18 cellular contexts compared by ENCODE assay signal in the genomic region with DNA sequence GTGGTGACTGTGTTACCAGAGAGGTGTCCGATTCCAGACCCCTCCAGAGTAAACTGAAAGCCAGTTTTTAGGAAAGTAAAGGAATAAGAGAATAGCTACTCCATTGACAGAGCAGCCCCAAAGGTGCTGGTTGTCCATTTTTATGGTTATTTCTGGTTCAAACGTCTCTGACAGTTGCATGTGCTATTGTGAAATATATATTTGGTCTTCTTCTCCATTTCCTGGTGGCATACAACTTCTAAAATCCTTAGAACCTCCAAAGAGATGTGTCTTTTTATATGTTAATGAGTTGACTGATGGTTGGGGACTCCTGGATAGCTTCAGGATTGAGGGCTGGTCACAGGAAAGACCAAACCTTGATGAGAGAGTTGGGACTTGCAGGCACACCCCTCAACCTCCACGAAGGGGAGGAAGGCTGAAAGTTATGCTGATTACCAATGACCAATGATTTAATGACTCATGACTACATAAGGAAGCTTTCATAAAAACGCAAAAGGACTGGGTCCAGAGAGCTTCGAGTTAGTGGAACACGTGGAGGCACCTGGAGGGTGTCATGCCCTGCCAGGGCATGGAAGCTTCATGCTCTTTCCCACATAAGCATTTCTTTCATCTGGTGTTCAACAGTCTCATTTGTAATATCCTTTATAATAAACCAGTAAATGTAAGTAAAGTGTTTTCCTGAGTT.
DNase-seq lines count a peak whose midpoint lies in the region; ATAC-seq, FAIRE-seq and TF ChIP-seq lines count a peak whose summit lies in the region.
"Had no signal": no experiment of that assay in that cellular context is flagged by ENCODE, and none has a peak within 500 bp of the region (broad histone marks: within the 10 kb centered on the region; RNA-seq: fewer than 3 reads in every experiment).

No MANE protein-coding gene starts in this region.

- H3K27ac Mint-ChIP-seq in Calu3 (ENCODE audit: unreplicated experiment) (no peak overlapping the region), progenitor cell of endocrine pancreas (no peak overlapping the region)
- H3K27ac Mint-ChIP-seq in activated CD4-positive, alpha-beta memory T cell treated with anti-CD3 and anti-CD28 coated beads for 36 hours = no peak overlapping the region
- H3K27ac Mint-ChIP-seq: activated CD8-positive, alpha-beta T cell treated with anti-CD3 and anti-CD28 coated beads for 36 hours; H9 had no signal

- no peaks in the 10 kb centered on the region for H3K36me3 ChIP-seq in bronchial epithelial cell (ENCODE audit: control insufficient read depth, insufficient read depth, low read length)
- H3K36me3 ChIP-seq: esophagus squamous epithelium, pancreas had no signal

- H3K27me3 ChIP-seq in bronchial epithelial cell (ENCODE audit: control insufficient read depth, insufficient read depth, low read length) = no peaks in the 10 kb centered on the region

- H3K36me3 Mint-ChIP-seq in Calu3 (ENCODE audit: insufficient read depth, unreplicated experiment) = peaks cover 2% of the 10 kb centered on the region
- H3K36me3 Mint-ChIP-seq in progenitor cell of endocrine pancreas (ENCODE audit: insufficient read depth) = peaks cover 9% of the 10 kb centered on the region
- H3K36me3 Mint-ChIP-seq in activated CD4-positive, alpha-beta memory T cell treated with anti-CD3 and anti-CD28 coated beads for 36 hours = no peaks in the 10 kb centered on the region

- FAIRE-seq in A549 (lab: Jason Lieb, UNC) (no peak), bronchial epithelial cell (lab: Jason Lieb, UNC) (no peak)
- FAIRE-seq: pancreas had no signal

- BruUV-seq in Calu3 (replicated peaks; lab: Mats Ljungman, UMichigan) = no TSS peak

- WGBS in A549 (ENCODE audit: missing lambda C conversion rate) = 59% methylated on average over 6 of the region's 6 CpGs

- CTCF ChIA-PET in A549 (lab: Yijun Ruan, JAX) = interaction anchor here (1.0 to 1.2 kb wide), 2 partner anchors 25 to 101 kb away, joined by 3 read pairs; a partner anchor contains a TSS
- CTCF ChIA-PET in Calu3 (lab: Charles Lee) = interaction anchor here (0.6 to 1.2 kb wide), 3 partner anchors 10 to 41 kb away, joined by 3 to 7 read pairs (median 3); no protein-coding TSS in a partner anchor
- CTCF ChIA-PET in activated CD4-positive, alpha-beta memory T cell treated with anti-CD3 and anti-CD28 coated beads for 36 hours (lab: Charles Lee) = interaction anchor here (1.0 kb wide), 1 partner anchor 140 kb away, joined by 3 read pairs; a partner anchor contains a TSS

- H3K9me3 Mint-ChIP-seq in Calu3 (ENCODE audit: low read depth, unreplicated experiment) = no peaks in the 10 kb centered on the region
- peaks cover 4% of the 10 kb centered on the region for H3K9me3 Mint-ChIP-seq in progenitor cell of endocrine pancreas (ENCODE audit: low read depth)
- no peaks in the 10 kb centered on the region for H3K9me3 Mint-ChIP-seq in activated CD4-positive, alpha-beta memory T cell treated with anti-CD3 and anti-CD28 coated beads for 36 hours
- H3K9me3 Mint-ChIP-seq: activated CD8-positive, alpha-beta T cell treated with anti-CD3 and anti-CD28 coated beads for 36 hours; central memory CD8-positive, alpha-beta T cell; H9 had no signal

- no peak overlapping the region for H3K27ac ChIP-seq in A549
- H3K27ac ChIP-seq: esophagus squamous epithelium, pancreas had no signal

- TF ChIP-seq EP300 in A549 (IDR thresholded peaks at IDR 0.05) = no peak

- DNase-seq in A549 (ENCODE audit: low read depth in 1 of 2, low spot score in 1 of 2) (no peak), Calu3 (no peak), bronchial epithelial cell (ENCODE audit: low read depth) (peak; percentile 58), mesenteric fat pad (ENCODE audit: low spot score) (peak; percentile 2), progenitor cell of endocrine pancreas (ENCODE audit: low spot score, unreplicated experiment) (no peak), posterior vena cava (ENCODE audit: low spot score) (no peak)
- no peak for DNase-seq in activated CD4-positive, alpha-beta memory T cell treated with anti-CD3 and anti-CD28 coated beads for 36 hours
- DNase-seq: activated CD8-positive, alpha-beta T cell treated with anti-CD3 and anti-CD28 coated beads for 36 hours; activated naive CD4-positive, alpha-beta T cell; esophagus squamous epithelium; GF-D8; H9; NCI-H187 treated with DMSO at 0.1 percent for 48 hours; NCI-H69; T1000 had no signal

- H3K4me3 ChIP-seq in A549 (no peak overlapping the region), bronchial epithelial cell (ENCODE audit: low read depth, low read length) (no peak overlapping the region)

- H3K4me1 Mint-ChIP-seq in Calu3 (ENCODE audit: low read depth, unreplicated experiment) (peaks cover 3% of the 10 kb centered on the region), progenitor cell of endocrine pancreas (ENCODE audit: low read depth) (peaks cover 2% of the 10 kb centered on the region)
- H3K4me1 Mint-ChIP-seq in activated CD4-positive, alpha-beta memory T cell treated with anti-CD3 and anti-CD28 coated beads for 36 hours (ENCODE audit: low read depth) = peaks cover 5% of the 10 kb centered on the region
- H3K4me1 Mint-ChIP-seq: central memory CD8-positive, alpha-beta T cell had no signal

- intact Hi-C loops in Calu3 (cut with micrococcal nuclease; ENCODE audit: unreplicated experiment) = no loop called here
- intact Hi-C loops in activated CD4-positive, alpha-beta memory T cell treated with anti-CD3 and anti-CD28 coated beads for 36 hours (cut with micrococcal nuclease) = no loop called here
- intact Hi-C loops in posterior vena cava (cut with DNase I) = no loop called here

- H3K27me3 Mint-ChIP-seq in Calu3 (ENCODE audit: unreplicated experiment) (no peaks in the 10 kb centered on the region), progenitor cell of endocrine pancreas (peaks cover 3% of the 10 kb centered on the region)
- peaks cover 32% of the 10 kb centered on the region for H3K27me3 Mint-ChIP-seq in activated CD4-positive, alpha-beta memory T cell treated with anti-CD3 and anti-CD28 coated beads for 36 hours

- ATAC-seq in A549 = no peak
- no peak for ATAC-seq in SK-N-SH treated with all-trans-retinoic acid at 6 μM for 48 hours
- ATAC-seq: activated CD8-positive, alpha-beta T cell treated with anti-CD3 and anti-CD28 coated beads for 36 hours; pancreas had no signal

- H3K4me1 ChIP-seq in A549 = no peaks in the 10 kb centered on the region
- H3K4me1 ChIP-seq: pancreas had no signal

- TF ChIP-seq CTCF in A549 (IDR thresholded peaks at IDR 0.05) (no peak), Calu3 (IDR thresholded peaks at IDR 0.05; ENCODE audit: unreplicated experiment) (no peak), bronchial epithelial cell (IDR thresholded peaks at IDR 0.05; ENCODE audit: insufficient read depth, low read length, severe bottlenecking) (no peak), progenitor cell of endocrine pancreas (IDR thresholded peaks at IDR 0.05; ENCODE audit: unreplicated experiment) (no peak)

- no peak for TF ChIP-seq POLR2A in A549 (IDR thresholded peaks at IDR 0.05; ENCODE audit: low read length)

- POLR2A ChIA-PET in A549 (lab: Yijun Ruan, JAX) = no interaction called here
- POLR2A ChIA-PET in activated CD4-positive, alpha-beta memory T cell treated with anti-CD3 and anti-CD28 coated beads for 36 hours (lab: Charles Lee) = interaction anchor here (0.6 kb wide), 1 partner anchor 202 kb away, joined by 4 read pairs; no protein-coding TSS in a partner anchor

- H3K4me3 Mint-ChIP-seq in Calu3 (ENCODE audit: low read depth, unreplicated experiment) (peak overlapping the region; percentile 41), progenitor cell of endocrine pancreas (ENCODE audit: low read depth) (no peak overlapping the region)
- no peak overlapping the region for H3K4me3 Mint-ChIP-seq in activated CD4-positive, alpha-beta memory T cell treated with anti-CD3 and anti-CD28 coated beads for 36 hours
- H3K4me3 Mint-ChIP-seq: activated CD8-positive, alpha-beta T cell treated with anti-CD3 and anti-CD28 coated beads for 36 hours; central memory CD8-positive, alpha-beta T cell; H9 had no signal

- TF ChIP-seq RAD21 in A549 (conservative IDR thresholded peaks at IDR 0.05 in 1 of 2, IDR thresholded peaks at IDR 0.05 in 1 of 2) = no peak

- H3K4me2 ChIP-seq in A549 = peak overlapping the region; percentile 53; the same call in 2 of the 3 replicates

- no peaks in the 10 kb centered on the region for H3K9me3 ChIP-seq in A549
- H3K9me3 ChIP-seq: esophagus squamous epithelium, pancreas had no signal

TF ChIP-seq in A549, 52 proteins besides CTCF, POLR2A, EP300 and RAD21 (continues in another document):
- TF ChIP-seq RCOR1 (IDR thresholded peaks at IDR 0.05; ENCODE audit: low read depth, low read length) (no peak), TFCP2L1 (CRISPR knock-in tag; IDR thresholded peaks at IDR 0.05) (no peak), ESRRA (IDR thresholded peaks at IDR 0.05; ENCODE audit: borderline replicate concordance, low read length) (no peak), FOSB (CRISPR knock-in tag; IDR thresholded peaks at IDR 0.05) (no peak)
- TF ChIP-seq, protein P1, sequence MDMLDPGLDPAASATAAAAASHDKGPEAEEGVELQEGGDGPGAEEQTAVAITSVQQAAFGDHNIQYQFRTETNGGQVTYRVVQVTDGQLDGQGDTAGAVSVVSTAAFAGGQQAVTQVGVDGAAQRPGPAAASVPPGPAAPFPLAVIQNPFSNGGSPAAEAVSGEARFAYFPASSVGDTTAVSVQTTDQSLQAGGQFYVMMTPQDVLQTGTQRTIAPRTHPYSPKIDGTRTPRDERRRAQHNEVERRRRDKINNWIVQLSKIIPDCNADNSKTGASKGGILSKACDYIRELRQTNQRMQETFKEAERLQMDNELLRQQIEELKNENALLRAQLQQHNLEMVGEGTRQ (IDR thresholded peaks at IDR 0.05) = no peak

TF ChIP-seq in SK-N-SH treated with all-trans-retinoic acid at 6 μM for 48 hours, 23 proteins besides CTCF, POLR2A, EP300 and RAD21 (continues in another document):
- no peak for TF ChIP-seq PPARA (CRISPR knock-in tag; IDR thresholded peaks at IDR 0.05; ENCODE audit: borderline replicate concordance)
- TF ChIP-seq, protein P2, sequence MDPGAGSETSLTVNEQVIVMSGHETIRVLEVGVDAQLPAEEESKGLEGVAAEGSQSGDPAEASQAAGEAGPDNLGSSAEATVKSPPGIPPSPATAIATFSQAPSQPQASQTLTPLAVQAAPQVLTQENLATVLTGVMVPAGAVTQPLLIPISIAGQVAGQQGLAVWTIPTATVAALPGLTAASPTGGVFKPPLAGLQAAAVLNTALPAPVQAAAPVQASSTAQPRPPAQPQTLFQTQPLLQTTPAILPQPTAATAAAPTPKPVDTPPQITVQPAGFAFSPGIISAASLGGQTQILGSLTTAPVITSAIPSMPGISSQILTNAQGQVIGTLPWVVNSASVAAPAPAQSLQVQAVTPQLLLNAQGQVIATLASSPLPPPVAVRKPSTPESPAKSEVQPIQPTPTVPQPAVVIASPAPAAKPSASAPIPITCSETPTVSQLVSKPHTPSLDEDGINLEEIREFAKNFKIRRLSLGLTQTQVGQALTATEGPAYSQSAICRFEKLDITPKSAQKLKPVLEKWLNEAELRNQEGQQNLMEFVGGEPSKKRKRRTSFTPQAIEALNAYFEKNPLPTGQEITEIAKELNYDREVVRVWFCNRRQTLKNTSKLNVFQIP (CRISPR knock-in tag; IDR thresholded peaks at IDR 0.05; ENCODE audit: borderline replicate concordance, low read depth) = no peak

Comparison
In these comparisons a context has a peak if more than half of its experiments do, and no peak if none do; other contexts are left out.
1. DNase-seq: peak in bronchial epithelial cell (single experiment) and mesenteric fat pad (single experiment); none in A549 (0 of 2), Calu3 (single experiment), progenitor cell of endocrine pancreas (single experiment), activated CD4-positive, alpha-beta memory T cell treated with anti-CD3 and anti-CD28 coated beads for 36 hours (single experiment) and posterior vena cava (single experiment).